Comparison of ENCODE assay signal across 1 cellular context in the genomic region with DNA sequence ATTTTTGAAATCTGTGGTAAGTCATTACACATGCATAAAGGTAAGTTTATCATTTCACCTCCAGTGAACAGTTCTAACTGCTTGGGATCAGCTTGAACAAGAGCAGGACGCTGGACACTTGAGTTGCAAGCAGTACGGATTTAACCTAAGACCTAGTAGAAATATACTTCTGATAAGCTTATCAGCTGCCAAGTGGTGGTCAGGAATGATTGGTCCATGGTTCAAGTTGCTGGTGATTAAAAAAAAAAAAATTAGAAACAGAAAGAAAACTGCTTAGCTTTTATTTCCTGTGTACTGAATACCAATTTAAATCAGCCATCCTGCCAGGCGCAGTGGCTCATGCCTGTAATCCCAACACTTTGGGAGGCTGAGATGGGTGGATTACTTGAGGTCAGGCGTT.
TF ChIP-seq lines count a peak whose summit lies in the region.

No MANE protein-coding gene starts in this region.

TF ChIP-seq in GM23338, 12 proteins besides CTCF, POLR2A, EP300 and RAD21 (continued from another document):
- TF ChIP-seq, protein P1, sequence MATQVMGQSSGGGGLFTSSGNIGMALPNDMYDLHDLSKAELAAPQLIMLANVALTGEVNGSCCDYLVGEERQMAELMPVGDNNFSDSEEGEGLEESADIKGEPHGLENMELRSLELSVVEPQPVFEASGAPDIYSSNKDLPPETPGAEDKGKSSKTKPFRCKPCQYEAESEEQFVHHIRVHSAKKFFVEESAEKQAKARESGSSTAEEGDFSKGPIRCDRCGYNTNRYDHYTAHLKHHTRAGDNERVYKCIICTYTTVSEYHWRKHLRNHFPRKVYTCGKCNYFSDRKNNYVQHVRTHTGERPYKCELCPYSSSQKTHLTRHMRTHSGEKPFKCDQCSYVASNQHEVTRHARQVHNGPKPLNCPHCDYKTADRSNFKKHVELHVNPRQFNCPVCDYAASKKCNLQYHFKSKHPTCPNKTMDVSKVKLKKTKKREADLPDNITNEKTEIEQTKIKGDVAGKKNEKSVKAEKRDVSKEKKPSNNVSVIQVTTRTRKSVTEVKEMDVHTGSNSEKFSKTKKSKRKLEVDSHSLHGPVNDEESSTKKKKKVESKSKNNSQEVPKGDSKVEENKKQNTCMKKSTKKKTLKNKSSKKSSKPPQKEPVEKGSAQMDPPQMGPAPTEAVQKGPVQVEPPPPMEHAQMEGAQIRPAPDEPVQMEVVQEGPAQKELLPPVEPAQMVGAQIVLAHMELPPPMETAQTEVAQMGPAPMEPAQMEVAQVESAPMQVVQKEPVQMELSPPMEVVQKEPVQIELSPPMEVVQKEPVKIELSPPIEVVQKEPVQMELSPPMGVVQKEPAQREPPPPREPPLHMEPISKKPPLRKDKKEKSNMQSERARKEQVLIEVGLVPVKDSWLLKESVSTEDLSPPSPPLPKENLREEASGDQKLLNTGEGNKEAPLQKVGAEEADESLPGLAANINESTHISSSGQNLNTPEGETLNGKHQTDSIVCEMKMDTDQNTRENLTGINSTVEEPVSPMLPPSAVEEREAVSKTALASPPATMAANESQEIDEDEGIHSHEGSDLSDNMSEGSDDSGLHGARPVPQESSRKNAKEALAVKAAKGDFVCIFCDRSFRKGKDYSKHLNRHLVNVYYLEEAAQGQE (IDR thresholded peaks at IDR 0.05; ENCODE audit: unreplicated experiment) = no peak
- TF ChIP-seq POLR2AphosphoS5 (IDR thresholded peaks at IDR 0.05; ENCODE audit: low read depth) (no peak), ZNF331 (CRISPR knock-in tag; IDR thresholded peaks at IDR 0.05; ENCODE audit: low read depth) (no peak), ZNF114 (CRISPR knock-in tag; IDR thresholded peaks at IDR 0.05) (no peak)
- TF ChIP-seq, protein P2, sequence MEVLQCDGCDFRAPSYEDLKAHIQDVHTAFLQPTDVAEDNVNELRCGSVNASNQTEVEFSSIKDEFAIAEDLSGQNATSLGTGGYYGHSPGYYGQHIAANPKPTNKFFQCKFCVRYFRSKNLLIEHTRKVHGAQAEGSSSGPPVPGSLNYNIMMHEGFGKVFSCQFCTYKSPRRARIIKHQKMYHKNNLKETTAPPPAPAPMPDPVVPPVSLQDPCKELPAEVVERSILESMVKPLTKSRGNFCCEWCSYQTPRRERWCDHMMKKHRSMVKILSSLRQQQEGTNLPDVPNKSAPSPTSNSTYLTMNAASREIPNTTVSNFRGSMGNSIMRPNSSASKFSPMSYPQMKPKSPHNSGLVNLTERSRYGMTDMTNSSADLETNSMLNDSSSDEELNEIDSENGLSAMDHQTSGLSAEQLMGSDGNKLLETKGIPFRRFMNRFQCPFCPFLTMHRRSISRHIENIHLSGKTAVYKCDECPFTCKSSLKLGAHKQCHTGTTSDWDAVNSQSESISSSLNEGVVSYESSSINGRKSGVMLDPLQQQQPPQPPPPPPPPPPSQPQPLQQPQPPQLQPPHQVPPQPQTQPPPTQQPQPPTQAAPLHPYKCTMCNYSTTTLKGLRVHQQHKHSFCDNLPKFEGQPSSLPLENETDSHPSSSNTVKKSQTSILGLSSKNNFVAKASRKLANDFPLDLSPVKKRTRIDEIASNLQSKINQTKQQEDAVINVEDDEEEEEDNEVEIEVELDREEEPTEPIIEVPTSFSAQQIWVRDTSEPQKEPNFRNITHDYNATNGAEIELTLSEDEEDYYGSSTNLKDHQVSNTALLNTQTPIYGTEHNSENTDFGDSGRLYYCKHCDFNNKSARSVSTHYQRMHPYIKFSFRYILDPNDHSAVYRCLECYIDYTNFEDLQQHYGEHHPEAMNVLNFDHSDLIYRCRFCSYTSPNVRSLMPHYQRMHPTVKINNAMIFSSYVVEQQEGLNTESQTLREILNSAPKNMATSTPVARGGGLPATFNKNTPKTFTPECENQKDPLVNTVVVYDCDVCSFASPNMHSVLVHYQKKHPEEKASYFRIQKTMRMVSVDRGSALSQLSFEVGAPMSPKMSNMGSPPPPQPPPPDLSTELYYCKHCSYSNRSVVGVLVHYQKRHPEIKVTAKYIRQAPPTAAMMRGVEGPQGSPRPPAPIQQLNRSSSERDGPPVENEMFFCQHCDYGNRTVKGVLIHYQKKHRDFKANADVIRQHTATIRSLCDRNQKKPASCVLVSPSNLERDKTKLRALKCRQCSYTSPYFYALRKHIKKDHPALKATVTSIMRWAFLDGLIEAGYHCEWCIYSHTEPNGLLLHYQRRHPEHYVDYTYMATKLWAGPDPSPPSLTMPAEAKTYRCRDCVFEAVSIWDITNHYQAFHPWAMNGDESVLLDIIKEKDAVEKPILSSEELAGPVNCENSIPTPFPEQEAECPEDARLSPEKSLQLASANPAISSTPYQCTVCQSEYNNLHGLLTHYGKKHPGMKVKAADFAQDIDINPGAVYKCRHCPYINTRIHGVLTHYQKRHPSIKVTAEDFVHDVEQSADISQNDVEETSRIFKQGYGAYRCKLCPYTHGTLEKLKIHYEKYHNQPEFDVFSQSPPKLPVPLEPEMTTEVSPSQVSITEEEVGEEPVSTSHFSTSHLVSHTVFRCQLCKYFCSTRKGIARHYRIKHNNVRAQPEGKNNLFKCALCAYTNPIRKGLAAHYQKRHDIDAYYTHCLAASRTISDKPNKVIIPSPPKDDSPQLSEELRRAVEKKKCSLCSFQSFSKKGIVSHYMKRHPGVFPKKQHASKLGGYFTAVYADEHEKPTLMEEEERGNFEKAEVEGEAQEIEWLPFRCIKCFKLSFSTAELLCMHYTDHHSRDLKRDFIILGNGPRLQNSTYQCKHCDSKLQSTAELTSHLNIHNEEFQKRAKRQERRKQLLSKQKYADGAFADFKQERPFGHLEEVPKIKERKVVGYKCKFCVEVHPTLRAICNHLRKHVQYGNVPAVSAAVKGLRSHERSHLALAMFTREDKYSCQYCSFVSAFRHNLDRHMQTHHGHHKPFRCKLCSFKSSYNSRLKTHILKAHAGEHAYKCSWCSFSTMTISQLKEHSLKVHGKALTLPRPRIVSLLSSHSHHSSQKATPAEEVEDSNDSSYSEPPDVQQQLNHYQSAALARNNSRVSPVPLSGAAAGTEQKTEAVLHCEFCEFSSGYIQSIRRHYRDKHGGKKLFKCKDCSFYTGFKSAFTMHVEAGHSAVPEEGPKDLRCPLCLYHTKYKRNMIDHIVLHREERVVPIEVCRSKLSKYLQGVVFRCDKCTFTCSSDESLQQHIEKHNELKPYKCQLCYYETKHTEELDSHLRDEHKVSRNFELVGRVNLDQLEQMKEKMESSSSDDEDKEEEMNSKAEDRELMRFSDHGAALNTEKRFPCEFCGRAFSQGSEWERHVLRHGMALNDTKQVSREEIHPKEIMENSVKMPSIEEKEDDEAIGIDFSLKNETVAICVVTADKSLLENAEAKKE (CRISPR knock-in tag; IDR thresholded peaks at IDR 0.05) = no peak
